24 cellular contexts compared by ENCODE assay signal in the genomic region with DNA sequence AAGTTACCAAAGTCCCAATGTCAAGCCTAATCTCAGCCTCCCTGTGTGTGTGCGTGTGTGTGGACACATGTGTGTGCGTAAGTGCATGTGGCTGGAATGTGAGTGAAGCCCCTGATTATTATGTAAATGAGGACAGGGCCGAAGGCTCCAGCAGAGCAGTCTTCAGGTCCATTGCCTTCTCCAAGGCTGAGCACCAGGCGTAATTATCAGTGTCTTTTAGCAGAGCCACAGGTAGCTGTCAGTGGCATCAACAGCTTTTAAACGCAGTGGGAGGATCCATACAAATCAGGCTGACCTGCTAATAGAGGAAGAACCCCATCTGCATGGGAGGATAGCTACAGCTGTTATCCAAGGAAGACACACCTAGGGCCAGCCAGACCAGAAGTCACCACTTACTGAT.
"Had no signal": no experiment of that assay in that cellular context is flagged by ENCODE, and none has a peak within 500 bp of the region (broad histone marks: within the 10 kb centered on the region; RNA-seq: fewer than 3 reads in every experiment).

No MANE protein-coding gene starts in this region.

- H3K36me3 Mint-ChIP-seq: activated naive CD4-positive, alpha-beta T cell treated with anti-CD3 and anti-CD28 coated beads, Interleukin-2, amount 50 U/mL, for 24 hours; activated naive CD8-positive, alpha-beta T cell treated with anti-CD3 and anti-CD28 coated beads, Interleukin-2, amount 10 ng/mL, durations not matched to agents 7 days and 5 days had no signal

- H3K9me3 Mint-ChIP-seq: activated naive CD4-positive, alpha-beta T cell treated with anti-CD3 and anti-CD28 coated beads, Interleukin-2, amount 50 U/mL, for 24 hours; activated T-helper 2 cell treated with anti-CD3 and anti-CD28 coated beads, Interferon-gamma antibody, Interleukin-2, Interleukin-4, amounts not matched to agents 10 μg/mL and 5 μg/mL and 100 μg/mL, durations not matched to agents 14 hours and 24 hours and 36 hours had no signal

- ATAC-seq: activated CD4-positive, alpha-beta T cell treated with anti-CD3 and anti-CD28 coated beads for 36 hours; activated CD8-positive, alpha-beta T cell treated with anti-CD3 and anti-CD28 coated beads, Interleukin-2, amount 10 ng/mL, durations not matched to agents 7 days and 5 days; K562 had no signal

- H3K36me3 ChIP-seq: ascending aorta, WERI-Rb-1 had no signal

- DNase-seq: activated CD4-positive, alpha-beta T cell treated with anti-CD3 and anti-CD28 coated beads for 36 hours; activated CD4-positive, alpha-beta T cell treated with anti-CD3 and anti-CD28 coated beads, Interleukin-2, amount 10 ng/mL, durations not matched to agents 7 days and 5 days; activated CD4-positive, alpha-beta T cell treated with anti-CD3 and anti-CD28 coated beads, Interleukin-2, amount 50 U/mL, for 48 hours; activated CD8-positive, alpha-beta T cell treated with anti-CD3 and anti-CD28 coated beads, Interleukin-2, amount 10 ng/mL, durations not matched to agents 7 days and 5 days; activated gamma-delta T cell; activated naive CD4-positive, alpha-beta T cell treated with Interleukin-2 at 50 U/mL for 16 hours; activated naive CD8-positive, alpha-beta T cell treated with anti-CD3 and anti-CD28 coated beads, Interleukin-2, amount 10 ng/mL, durations not matched to agents 7 days and 5 days; activated T-cell treated with anti-CD3 and anti-CD28 coated beads, Interleukin-2, amount 50 U/mL, for 24 hours; amygdala; NCI-H1105; NCI-H1417 treated with DMSO at 0.1 percent for 48 hours; NCI-H187 treated with DMSO at 0.1 percent for 48 hours; NCI-H2081; NCI-H2171 treated with DMSO at 0.1 percent for 48 hours; NCI-H510A; NCI-H526; Right ventricle myocardium superior; SW 1271; T1000; WERI-Rb-1 had no signal

- H3K4me3 ChIP-seq: ascending aorta, K562 had no signal

- H3K4me1 ChIP-seq: ascending aorta had no signal

- H3K4me3 Mint-ChIP-seq: activated CD4-positive, alpha-beta T cell treated with anti-CD3 and anti-CD28 coated beads for 36 hours; activated CD4-positive, alpha-beta T cell treated with anti-CD3 and anti-CD28 coated beads, Interleukin-2, amount 10 ng/mL, durations not matched to agents 7 days and 5 days; activated CD8-positive, alpha-beta T cell treated with anti-CD3 and anti-CD28 coated beads, Interleukin-2, amount 10 ng/mL, durations not matched to agents 7 days and 5 days; activated naive CD4-positive, alpha-beta T cell treated with anti-CD3 and anti-CD28 coated beads, Interleukin-2, amount 50 U/mL, for 24 hours; activated naive CD8-positive, alpha-beta T cell treated with anti-CD3 and anti-CD28 coated beads, Interleukin-2, amount 10 ng/mL, durations not matched to agents 7 days and 5 days; activated T-cell treated with anti-CD3 and anti-CD28 coated beads, Interleukin-2, amount 50 U/mL, for 24 hours had no signal

- H3K27ac Mint-ChIP-seq: activated CD4-positive, alpha-beta T cell treated with anti-CD3 and anti-CD28 coated beads for 36 hours; activated CD4-positive, alpha-beta T cell treated with anti-CD3 and anti-CD28 coated beads, Interleukin-2, amount 10 ng/mL, durations not matched to agents 7 days and 5 days; activated CD8-positive, alpha-beta T cell treated with anti-CD3 and anti-CD28 coated beads, Interleukin-2, amount 10 ng/mL, durations not matched to agents 7 days and 5 days; activated naive CD4-positive, alpha-beta T cell treated with anti-CD3 and anti-CD28 coated beads, Interleukin-2, amount 50 U/mL, for 24 hours; activated naive CD8-positive, alpha-beta T cell treated with anti-CD3 and anti-CD28 coated beads, Interleukin-2, amount 10 ng/mL, durations not matched to agents 7 days and 5 days; activated T-cell treated with anti-CD3 and anti-CD28 coated beads, Interleukin-2, amount 50 U/mL, for 24 hours; activated T-helper 2 cell treated with anti-CD3 and anti-CD28 coated beads, Interferon-gamma antibody, Interleukin-2, Interleukin-4, amounts not matched to agents 10 μg/mL and 5 μg/mL and 100 μg/mL, durations not matched to agents 14 hours and 24 hours and 36 hours had no signal

- H3K27me3 ChIP-seq: ascending aorta had no signal

- H3K9me3 ChIP-seq: ascending aorta had no signal

- H3K4me1 Mint-ChIP-seq: activated CD4-positive, alpha-beta T cell treated with anti-CD3 and anti-CD28 coated beads for 36 hours; activated CD4-positive, alpha-beta T cell treated with anti-CD3 and anti-CD28 coated beads, Interleukin-2, amount 10 ng/mL, durations not matched to agents 7 days and 5 days; activated naive CD4-positive, alpha-beta T cell treated with anti-CD3 and anti-CD28 coated beads, Interleukin-2, amount 50 U/mL, for 24 hours; activated naive CD8-positive, alpha-beta T cell treated with anti-CD3 and anti-CD28 coated beads, Interleukin-2, amount 10 ng/mL, durations not matched to agents 7 days and 5 days had no signal

- FAIRE-seq: K562 had no signal

- H3K27ac ChIP-seq: ascending aorta, WERI-Rb-1 had no signal
